20 cellular contexts compared by ENCODE assay signal in genomic region chr2:20652673-20653575, GRCh38. TPM values are rescaled to one million over a fixed set of nuclear protein-coding genes. Genes with fewer than 3 reads are reported as not detected.
"Had no signal": no experiment of that assay in that cellular context is flagged by ENCODE, and none has a peak within 500 bp of the region (broad histone marks: within the 10 kb centered on the region; RNA-seq: fewer than 3 reads in every experiment).

No MANE protein-coding gene starts in this region.

- H3K36me3 Mint-ChIP-seq: activated CD4-positive, alpha-beta memory T cell treated with anti-CD3 and anti-CD28 coated beads for 36 hours; activated naive CD8-positive, alpha-beta T cell treated with anti-CD3 and anti-CD28 coated beads for 36 hours; mesothelial cell of epicardium had no signal

- H3K9me3 ChIP-seq: breast epithelium, esophagus squamous epithelium, heart right ventricle, left ventricle myocardium inferior, uterus had no signal

- H3K27ac ChIP-seq: breast epithelium, left ventricle myocardium inferior, uterus had no signal

- H3K27ac Mint-ChIP-seq: activated CD4-positive, alpha-beta memory T cell treated with anti-CD3 and anti-CD28 coated beads for 36 hours; activated naive CD8-positive, alpha-beta T cell treated with anti-CD3 and anti-CD28 coated beads for 36 hours; mesothelial cell of epicardium; stimulated activated naive CD8-positive, alpha-beta T cell treated with anti-CD3 and anti-CD28 coated beads, Interleukin-15, Interleukin-2, amounts not matched to agents 100 ng/mL and 50 ng/mL, for 24 hours had no signal

- FAIRE-seq: endometrium had no signal

- H3K4me3 Mint-ChIP-seq: activated CD4-positive, alpha-beta memory T cell treated with anti-CD3 and anti-CD28 coated beads for 36 hours; activated naive CD8-positive, alpha-beta T cell treated with anti-CD3 and anti-CD28 coated beads for 36 hours had no signal

- H3K27me3 ChIP-seq: breast epithelium, esophagus squamous epithelium, uterus had no signal

- ATAC-seq: heart right ventricle had no signal

- H3K27me3 Mint-ChIP-seq: activated CD4-positive, alpha-beta memory T cell treated with anti-CD3 and anti-CD28 coated beads for 36 hours; activated naive CD8-positive, alpha-beta T cell treated with anti-CD3 and anti-CD28 coated beads for 36 hours had no signal

- H3K4me3 ChIP-seq: breast epithelium, esophagus squamous epithelium, heart right ventricle, left ventricle myocardium inferior, uterus had no signal

- H3K36me3 ChIP-seq: breast epithelium, esophagus squamous epithelium, heart right ventricle, left ventricle myocardium inferior, uterus had no signal

- DNase-seq: activated CD4-positive, alpha-beta memory T cell treated with anti-CD3 and anti-CD28 coated beads for 36 hours; activated CD4-positive, CD25-positive, alpha-beta regulatory T cell treated with anti-CD3 and anti-CD28 coated beads, Interleukin-2, amount 50 U/mL, for 72 hours; activated gamma-delta T cell treated with Interleukin-2 at 50 U/mL for 16 hours; activated naive CD8-positive, alpha-beta T cell treated with anti-CD3 and anti-CD28 coated beads for 36 hours; activated T-cell treated with anti-CD3 and anti-CD28 coated beads, Interleukin-2, amount 50 U/mL, for 48 hours; esophagus squamous epithelium; foreskin fibroblast; heart right ventricle; islet precursor cell; left ventricle myocardium inferior; occipital lobe; stimulated activated CD4-positive, alpha-beta T cell treated with anti-CD3 and anti-CD28 coated beads, Interleukin-15, amount 100 ng/mL, for 24 hours; stimulated activated CD4-positive, alpha-beta T cell treated with anti-CD3 and anti-CD28 coated beads, Interleukin-4, amount 100 ng/mL, for 24 hours; T-helper 9 cell; uterus had no signal

- H3K9me3 Mint-ChIP-seq: activated CD4-positive, alpha-beta memory T cell treated with anti-CD3 and anti-CD28 coated beads for 36 hours; activated naive CD8-positive, alpha-beta T cell treated with anti-CD3 and anti-CD28 coated beads for 36 hours; mesothelial cell of epicardium; stimulated activated naive CD8-positive, alpha-beta T cell treated with anti-CD3 and anti-CD28 coated beads, Interleukin-15, Interleukin-2, amounts not matched to agents 100 ng/mL and 50 ng/mL, for 24 hours had no signal

RNA-seq across cellular contexts. Expression of gene GDF7, which starts 14.0 kb away (rescaled TPM):
- total RNA-seq: activated naive CD8-positive, alpha-beta T cell treated with anti-CD3 and anti-CD28 coated beads for 36 hours; myocyte had no signal
